In genomic region chr13:69579351-69579750, GRCh38 we compare ENCODE assay signal across 14 cellular contexts.
DNase-seq lines count a peak whose midpoint lies in the region; ATAC-seq and TF ChIP-seq lines count a peak whose summit lies in the region.
"Had no signal": no experiment of that assay in that cellular context is flagged by ENCODE, and none has a peak within 500 bp of the region (broad histone marks: within the 10 kb centered on the region; RNA-seq: fewer than 3 reads in every experiment).

No MANE protein-coding gene starts in this region.

- H3K36me3 ChIP-seq in HUES64 (ENCODE audit: insufficient read depth, low read length), result no peaks in the 10 kb centered on the region
- no peaks in the 10 kb centered on the region for H3K36me3 ChIP-seq in mucosa of descending colon (ENCODE audit: low read depth)
- H3K36me3 ChIP-seq: thoracic aorta had no signal

- intact Hi-C loops in mucosa of descending colon (cut with DNase I, micrococcal nuclease), result no loop called here

- H3K4me3 ChIP-seq in HUES64 (ENCODE audit: low read length) (no peak overlapping the region), mucosa of descending colon (no peak overlapping the region)
- H3K4me3 ChIP-seq: thoracic aorta had no signal

- no peaks in the 10 kb centered on the region for H3K27me3 ChIP-seq in HUES64 (ENCODE audit: insufficient read depth, low read length)

- H3K4me1 ChIP-seq in HUES64 (ENCODE audit: insufficient read depth, low read length) (peaks cover 10% of the 10 kb centered on the region; the same call in 1 of the 2 replicates), mucosa of descending colon (ENCODE audit: low read depth) (no peaks in the 10 kb centered on the region)

- no peak for ATAC-seq in GM19324 (IDR thresholded peaks at IDR 0.05; ENCODE audit: low FRiP score, unreplicated experiment)
- no peak for ATAC-seq in mucosa of descending colon
- ATAC-seq: natural killer cell treated with Interleukin-12 subunit alpha and Interleukin-12 subunit beta and Interleukin-15 and Interleukin-18, amount 100 ng/mL, for 72 hours had no signal

- TF ChIP-seq CTCF in mucosa of descending colon (IDR thresholded peaks at IDR 0.05), result no peak

- H3K9me3 ChIP-seq in HUES64 (ENCODE audit: insufficient read depth, low read depth, low read length) (no peaks in the 10 kb centered on the region), mucosa of descending colon (no peaks in the 10 kb centered on the region)
- H3K9me3 ChIP-seq: thoracic aorta had no signal

- peak overlapping the region; percentile 78; the same call in 1 of the 2 replicates for H3K27ac ChIP-seq in HUES64 (ENCODE audit: low read depth, low read length)
- H3K27ac ChIP-seq: thoracic aorta had no signal

- H3K9ac ChIP-seq in HUES64 (ENCODE audit: low read depth, low read length), result no peak overlapping the region

- DNase-seq in COR-L47 (lab: John Stamatoyannopoulos, UW) (peak; percentile 10), RKO (ENCODE audit: low spot score) (peak; percentile 57), kidney glomerular epithelial cell (lab: John Stamatoyannopoulos, UW) (peak; percentile 21), GM03348 (ENCODE audit: low spot score) (no peak), hypothalamus (lab: John Stamatoyannopoulos, UW) (no peak), mucosa of descending colon (no peak)
- DNase-seq: activated CD4-positive, alpha-beta T cell treated with anti-CD3 and anti-CD28 coated beads, Interleukin-2, amount 50 U/mL, for 48 hours; activated naive CD8-positive, alpha-beta T cell treated with anti-CD3 and anti-CD28 coated beads for 36 hours; effector CD4-positive, alpha-beta T cell; stimulated activated CD4-positive, alpha-beta T cell treated with anti-CD3 and anti-CD28 coated beads, Interleukin-4, amount 100 ng/mL, for 24 hours had no signal

Comparison
In these comparisons a context has a peak if more than half of its experiments do, and no peak if none do; other contexts are left out.
1. DNase-seq: peak in COR-L47 (single experiment), RKO (single experiment) and kidney glomerular epithelial cell (single experiment); none in GM03348 (single experiment), hypothalamus (0 of 51) and mucosa of descending colon (0 of 3).